In genomic region chr16:87862597-87863326, GRCh38 we compare ENCODE assay signal across 7 cellular contexts. TPM values are rescaled to one million over a fixed set of nuclear protein-coding genes. Genes with fewer than 3 reads are reported as not detected.
DNase-seq lines count a peak whose midpoint lies in the region; ATAC-seq and TF ChIP-seq lines count a peak whose summit lies in the region.
"Not testable (repeated sequence)": the region's sequence is repeated elsewhere in the genome, so short reads cannot be mapped to it uniquely, and the experiment has no call there.

No MANE protein-coding gene starts in this region.

- H3F3A ChIP-seq in smooth muscle cell (ENCODE audit: low read depth) = peaks cover 21% of the 10 kb centered on the region

- POLR2A ChIA-PET in activated CD8-positive, alpha-beta T cell treated with anti-CD3 and anti-CD28 coated beads for 36 hours (lab: Charles Lee) = interaction anchor here (1.0 to 1.6 kb wide), 4 partner anchors 10 to 99 kb away, joined by 3 to 4 read pairs (median 3); no protein-coding TSS in a partner anchor
- POLR2A ChIA-PET in activated naive CD8-positive, alpha-beta T cell treated with anti-CD3 and anti-CD28 coated beads, Interleukin-2, amount 10 ng/mL, durations not matched to agents 7 days and 5 days (lab: Charles Lee) = not testable (repeated sequence)

- H3K36me3 Mint-ChIP-seq in activated CD8-positive, alpha-beta T cell treated with anti-CD3 and anti-CD28 coated beads for 36 hours (ENCODE audit: low read depth) = peaks cover 80% of the 10 kb centered on the region
- H3K36me3 Mint-ChIP-seq in activated naive CD8-positive, alpha-beta T cell treated with anti-CD3 and anti-CD28 coated beads, Interleukin-2, amount 10 ng/mL, durations not matched to agents 7 days and 5 days = peaks cover 28% of the 10 kb centered on the region
- H3K36me3 Mint-ChIP-seq in mesothelial cell of epicardium = not testable (repeated sequence)

- not testable (repeated sequence) for ATAC-seq in DND-41 (ENCODE audit: insufficient read depth, low read depth); activated CD8-positive, alpha-beta T cell treated with anti-CD3 and anti-CD28 coated beads for 36 hours; activated naive CD8-positive, alpha-beta T cell treated with anti-CD3 and anti-CD28 coated beads, Interleukin-2, amount 10 ng/mL, durations not matched to agents 7 days and 5 days (ENCODE audit: low read depth)

- H3K27me3 Mint-ChIP-seq in activated CD8-positive, alpha-beta T cell treated with anti-CD3 and anti-CD28 coated beads for 36 hours; activated naive CD8-positive, alpha-beta T cell treated with anti-CD3 and anti-CD28 coated beads, Interleukin-2, amount 10 ng/mL, durations not matched to agents 7 days and 5 days: not testable (repeated sequence)
- peaks cover 11% of the 10 kb centered on the region for H3K27me3 Mint-ChIP-seq in mesothelial cell of epicardium (ENCODE audit: low read depth)

- peak overlapping the region; percentile 50 for H3K4me3 Mint-ChIP-seq in activated CD8-positive, alpha-beta T cell treated with anti-CD3 and anti-CD28 coated beads for 36 hours
- not testable (repeated sequence) for H3K4me3 Mint-ChIP-seq in activated naive CD8-positive, alpha-beta T cell treated with anti-CD3 and anti-CD28 coated beads, Interleukin-2, amount 10 ng/mL, durations not matched to agents 7 days and 5 days; mesothelial cell of epicardium

- not testable (repeated sequence) for H3K27me3 ChIP-seq in DND-41 (ENCODE audit: insufficient read depth, low read length, poor library complexity); OCI-LY3 (ENCODE audit: low read depth, low read length); esophagus (ENCODE audit: control insufficient read depth in 1 of 2, insufficient read depth in 2 of 2, low read length in 2 of 2); smooth muscle cell (ENCODE audit: low read depth)

- CTCF ChIA-PET in activated CD8-positive, alpha-beta T cell treated with anti-CD3 and anti-CD28 coated beads for 36 hours (lab: Charles Lee) = not testable (repeated sequence)

- H3K4me3 ChIP-seq in DND-41 (ENCODE audit: low read depth in 1 of 2, low read length in 2 of 2) (peak overlapping the region in 1 of 2 experiments; percentile 48; a peak in 2 of 4 replicates), esophagus (ENCODE audit: low read depth in 1 of 2, low read length in 2 of 2) (peak overlapping the region in 1 of 2 donors; percentile 18)
- not testable (repeated sequence) for H3K4me3 ChIP-seq in OCI-LY3 (ENCODE audit: low read length); smooth muscle cell

- H3K4me1 Mint-ChIP-seq in activated CD8-positive, alpha-beta T cell treated with anti-CD3 and anti-CD28 coated beads for 36 hours (ENCODE audit: low read depth) = peaks cover 64% of the 10 kb centered on the region
- peaks cover 48% of the 10 kb centered on the region for H3K4me1 Mint-ChIP-seq in activated naive CD8-positive, alpha-beta T cell treated with anti-CD3 and anti-CD28 coated beads, Interleukin-2, amount 10 ng/mL, durations not matched to agents 7 days and 5 days
- peaks cover 46% of the 10 kb centered on the region for H3K4me1 Mint-ChIP-seq in mesothelial cell of epicardium

- peak overlapping the region; percentile 67 for H3K27ac ChIP-seq in DND-41 (ENCODE audit: low read length)
- H3K27ac ChIP-seq in OCI-LY3 (ENCODE audit: low read length) = not testable (repeated sequence)
- H3K27ac ChIP-seq in esophagus (ENCODE audit: low read depth in 2 of 2, low read length in 1 of 2) = peak overlapping the region; percentile 12 to 60
- peak overlapping the region; percentile 16 for H3K27ac ChIP-seq in smooth muscle cell (ENCODE audit: low read depth)

- not testable (repeated sequence) for TF ChIP-seq CTCF in DND-41 (IDR thresholded peaks at IDR 0.05; ENCODE audit: borderline replicate concordance, extremely low read depth, low read length, poor library complexity, severe bottlenecking); OCI-LY3 (IDR thresholded peaks at IDR 0.05; ENCODE audit: low read depth, low read length); activated CD8-positive, alpha-beta T cell treated with anti-CD3 and anti-CD28 coated beads for 36 hours (IDR thresholded peaks at IDR 0.05); mesothelial cell of epicardium (IDR thresholded peaks at IDR 0.05; ENCODE audit: unreplicated experiment); smooth muscle cell (IDR thresholded peaks at IDR 0.05; ENCODE audit: borderline replicate concordance, insufficient read depth, poor library complexity, severe bottlenecking)

- H4K20me1 ChIP-seq in DND-41 (ENCODE audit: insufficient read depth, low read length) (peaks cover 91% of the 10 kb centered on the region), OCI-LY3 (ENCODE audit: insufficient read depth, low read length) (peaks cover 86% of the 10 kb centered on the region), smooth muscle cell (ENCODE audit: low read depth) (peaks cover 99% of the 10 kb centered on the region)

- not testable (repeated sequence) for H3K9me3 ChIP-seq in DND-41 (ENCODE audit: insufficient read depth, low read length, severe bottlenecking); OCI-LY3 (ENCODE audit: insufficient read depth, low read length); esophagus (ENCODE audit: control insufficient read depth in 2 of 2, insufficient read depth in 1 of 2, low read depth in 1 of 2, low read length in 1 of 2); smooth muscle cell (replicated peaks; ENCODE audit: low read depth)

- peak overlapping the region; percentile 32 for H3K9ac ChIP-seq in DND-41 (ENCODE audit: low read depth, low read length)
- not testable (repeated sequence) for H3K9ac ChIP-seq in OCI-LY3 (ENCODE audit: low read length); smooth muscle cell (ENCODE audit: low read depth)

- 51 to 58% methylated on average over 26 of the region's 26 CpGs for whole genome bisulfite sequencing in esophagus, 2 donors
- WGBS in smooth muscle cell (ENCODE audit: low lambda C conversion rate) = 83% methylated on average over 26 of the region's 26 CpGs

- not testable (repeated sequence) for H3K9me3 Mint-ChIP-seq in activated CD8-positive, alpha-beta T cell treated with anti-CD3 and anti-CD28 coated beads for 36 hours; activated naive CD8-positive, alpha-beta T cell treated with anti-CD3 and anti-CD28 coated beads, Interleukin-2, amount 10 ng/mL, durations not matched to agents 7 days and 5 days; mesothelial cell of epicardium

- H3K36me3 ChIP-seq in DND-41 (ENCODE audit: insufficient read depth, low read length) (peaks cover 84% of the 10 kb centered on the region), OCI-LY3 (replicated peaks; ENCODE audit: low read depth, low read length) (peaks cover 12% of the 10 kb centered on the region)
- H3K36me3 ChIP-seq in esophagus (ENCODE audit: control insufficient read depth in 2 of 2, insufficient read depth in 2 of 2, low read length in 1 of 2); smooth muscle cell (ENCODE audit: low read depth): not testable (repeated sequence)

- not testable (repeated sequence) for H2AFZ ChIP-seq in DND-41 (ENCODE audit: low read depth, low read length); OCI-LY3 (ENCODE audit: low read depth, low read length); smooth muscle cell (ENCODE audit: low read depth)

- H3K4me2 ChIP-seq in DND-41 (ENCODE audit: insufficient read depth, low read length) = peak overlapping the region; percentile 54
- H3K4me2 ChIP-seq in OCI-LY3 (ENCODE audit: low read length) = peak overlapping the region; percentile 8; the same call in 1 of the 2 replicates
- H3K4me2 ChIP-seq in smooth muscle cell = not testable (repeated sequence)

- peak overlapping the region; percentile 59 for H3K27ac Mint-ChIP-seq in activated CD8-positive, alpha-beta T cell treated with anti-CD3 and anti-CD28 coated beads for 36 hours
- peak overlapping the region; percentile 76 for H3K27ac Mint-ChIP-seq in activated naive CD8-positive, alpha-beta T cell treated with anti-CD3 and anti-CD28 coated beads, Interleukin-2, amount 10 ng/mL, durations not matched to agents 7 days and 5 days
- H3K27ac Mint-ChIP-seq in mesothelial cell of epicardium = peak overlapping the region; percentile 16

- H3K4me1 ChIP-seq in DND-41 (ENCODE audit: insufficient read depth, low read length) = peaks cover 98% of the 10 kb centered on the region
- peaks cover 51% of the 10 kb centered on the region for H3K4me1 ChIP-seq in OCI-LY3 (ENCODE audit: low read length)
- peaks cover 8 to 21% of the 10 kb centered on the region in 2 donors for H3K4me1 ChIP-seq in esophagus (ENCODE audit: control insufficient read depth in 2 of 2, insufficient read depth in 2 of 2, low read length in 1 of 2)
- not testable (repeated sequence) for H3K4me1 ChIP-seq in smooth muscle cell (ENCODE audit: low read depth)

- not testable (repeated sequence) for DNase-seq in DND-41; activated CD8-positive, alpha-beta T cell treated with anti-CD3 and anti-CD28 coated beads for 36 hours; mesothelial cell of epicardium (ENCODE audit: low spot score in 2 of 2, unreplicated experiment in 2 of 2); smooth muscle cell (lab: John Stamatoyannopoulos, UW; ENCODE audit: unreplicated experiment)
- peak; percentile 28 for DNase-seq in activated naive CD8-positive, alpha-beta T cell treated with anti-CD3 and anti-CD28 coated beads, Interleukin-2, amount 10 ng/mL, durations not matched to agents 7 days and 5 days

- intact Hi-C loops in activated CD8-positive, alpha-beta T cell treated with anti-CD3 and anti-CD28 coated beads for 36 hours (cut with micrococcal nuclease) = not testable (repeated sequence)

- peaks cover 99% of the 10 kb centered on the region for H3K79me2 ChIP-seq in DND-41 (ENCODE audit: insufficient read depth, low read length)
- peaks cover 97% of the 10 kb centered on the region for H3K79me2 ChIP-seq in OCI-LY3 (ENCODE audit: low read length)
- H3K79me2 ChIP-seq in smooth muscle cell (ENCODE audit: low read depth) = peaks cover 93% of the 10 kb centered on the region

RNA-seq across cellular contexts. Expression of gene SLC7A5, which starts 6.5 kb away (rescaled TPM):
- 100 to 1,000 TPM; 230 to 236 TPM for total RNA-seq in activated CD8-positive, alpha-beta T cell treated with anti-CD3 and anti-CD28 coated beads for 36 hours
- 10 to 100 TPM; 59.2 to 63.9 TPM for total RNA-seq in activated naive CD8-positive, alpha-beta T cell treated with anti-CD3 and anti-CD28 coated beads, Interleukin-2, amount 10 ng/mL, durations not matched to agents 7 days and 5 days
- 100 to 1,000 TPM; 117 to 138 TPM for polyA plus RNA-seq in esophagus
- 64.7 to 70.0 TPM (median 69.4 TPM) in 3 replicates for total RNA-seq in mesothelial cell of epicardium
- 40.5 and 51.3 TPM in 2 replicates for total RNA-seq in smooth muscle cell
- 58.8 and 153 TPM in 2 replicates for polyA plus RNA-seq in smooth muscle cell

Comparison
In these comparisons a context has a peak if more than half of its experiments do, and no peak if none do; other contexts are left out.
1. H3K27ac Mint-ChIP-seq: peak in every context shown above with its lines; median percentile 76 in activated naive CD8-positive, alpha-beta T cell treated with anti-CD3 and anti-CD28 coated beads, Interleukin-2, amount 10 ng/mL, durations not matched to agents 7 days and 5 days; 59 in activated CD8-positive, alpha-beta T cell treated with anti-CD3 and anti-CD28 coated beads for 36 hours; 16 in mesothelial cell of epicardium.